1 cellular context compared by ENCODE assay signal in genomic region chr10:43420369-43421200, GRCh38.
A peak's percentile ranks its signal among the peaks of the same experiment; 100 is the strongest.
TF ChIP-seq lines count a peak whose summit lies in the region.

No MANE protein-coding gene starts in this region.

TF ChIP-seq in K562, 482 proteins besides CTCF, POLR2A, EP300 and RAD21 (continued from another document and continues in another):
- TF ChIP-seq ZBTB5 (IDR thresholded peaks at IDR 0.05) (no peak), GTF2B (IDR thresholded peaks at IDR 0.05; ENCODE audit: extremely low read depth, insufficient read length) (no peak), ZBTB26 (CRISPR knock-in tag; IDR thresholded peaks at IDR 0.05) (no peak), PYGO2 (tag; IDR thresholded peaks at IDR 0.05) (no peak), ELF2 (CRISPR knock-in tag; IDR thresholded peaks at IDR 0.05) (no peak), CHD2 (IDR thresholded peaks at IDR 0.05; ENCODE audit: low read depth, low read length) (no peak), ZNF778 (CRISPR knock-in tag; IDR thresholded peaks at IDR 0.05) (no peak), HDAC6 (IDR thresholded peaks at IDR 0.05; ENCODE audit: low read depth, low read length) (no peak), CCAR2 (IDR thresholded peaks at IDR 0.05; ENCODE audit: low read depth, low read length) (no peak), ETV6 (IDR thresholded peaks at IDR 0.05; ENCODE audit: borderline replicate concordance in 1 of 2, low read depth in 2 of 2, low read length in 1 of 2) (no peak), ETV6 (CRISPR knock-in tag; IDR thresholded peaks at IDR 0.05; ENCODE audit: borderline replicate concordance) (no peak), ARID4B (CRISPR knock-in tag; IDR thresholded peaks at IDR 0.05) (peak; percentile 46; the same call in 1 of the 2 replicates), FOS (IDR thresholded peaks at IDR 0.05; ENCODE audit: extremely low read depth, insufficient read length) (no peak), ZNF518B (CRISPR knock-in tag; IDR thresholded peaks at IDR 0.05) (no peak), MBD2 (IDR thresholded peaks at IDR 0.05; ENCODE audit: borderline replicate concordance, low read depth) (peak; percentile 8; the same call in 1 of the 2 replicates), IRF1 (CRISPR knock-in tag; IDR thresholded peaks at IDR 0.05; ENCODE audit: borderline replicate concordance) (no peak), EGR1 (conservative IDR thresholded peaks at IDR 0.05) (no peak), SMARCE1 (IDR thresholded peaks at IDR 0.05) (no peak), RHOXF2B (CRISPR knock-in tag; conservative IDR thresholded peaks at IDR 0.05) (no peak), E2F6 (IDR thresholded peaks at IDR 0.05; ENCODE audit: borderline replicate concordance in 1 of 2, extremely low read depth in 1 of 2, insufficient read depth in 1 of 2, insufficient read length in 1 of 2, low read depth in 1 of 2, low read length in 1 of 2, poor library complexity in 1 of 2, severe bottlenecking in 1 of 2) (peak; percentile 89 to 93), GATAD2A (IDR thresholded peaks at IDR 0.05) (no peak), SMAD2 (IDR thresholded peaks at IDR 0.05; ENCODE audit: low read depth, low read length) (no peak), SAFB2 (IDR thresholded peaks at IDR 0.05; ENCODE audit: borderline replicate concordance, low read depth, low read length, severe bottlenecking) (no peak), TCF7 (IDR thresholded peaks at IDR 0.05; ENCODE audit: borderline replicate concordance) (no peak), NFIC (IDR thresholded peaks at IDR 0.05) (0 out of 2 replicates have a peak, but pooled peaks have one; percentile 28), HEY1 (CRISPR knock-in tag; IDR thresholded peaks at IDR 0.05; ENCODE audit: borderline replicate concordance) (no peak), ZNF445 (CRISPR knock-in tag; IDR thresholded peaks at IDR 0.05; ENCODE audit: low read depth) (peak; percentile 74; the same call in 1 of the 2 replicates), SRF (CRISPR knock-in tag; IDR thresholded peaks at IDR 0.05) (0 out of 4 replicates have a peak, but pooled peaks of 1 of the 2 experiments have one; percentile 3), JUN (IDR thresholded peaks at IDR 0.05; ENCODE audit: borderline replicate concordance, low read depth, low read length) (no peak; the same call in 1 of the 2 replicates), JUN (CRISPR knock-in tag; IDR thresholded peaks at IDR 0.05; ENCODE audit: borderline replicate concordance) (no peak)
- TF ChIP-seq, protein P1, sequence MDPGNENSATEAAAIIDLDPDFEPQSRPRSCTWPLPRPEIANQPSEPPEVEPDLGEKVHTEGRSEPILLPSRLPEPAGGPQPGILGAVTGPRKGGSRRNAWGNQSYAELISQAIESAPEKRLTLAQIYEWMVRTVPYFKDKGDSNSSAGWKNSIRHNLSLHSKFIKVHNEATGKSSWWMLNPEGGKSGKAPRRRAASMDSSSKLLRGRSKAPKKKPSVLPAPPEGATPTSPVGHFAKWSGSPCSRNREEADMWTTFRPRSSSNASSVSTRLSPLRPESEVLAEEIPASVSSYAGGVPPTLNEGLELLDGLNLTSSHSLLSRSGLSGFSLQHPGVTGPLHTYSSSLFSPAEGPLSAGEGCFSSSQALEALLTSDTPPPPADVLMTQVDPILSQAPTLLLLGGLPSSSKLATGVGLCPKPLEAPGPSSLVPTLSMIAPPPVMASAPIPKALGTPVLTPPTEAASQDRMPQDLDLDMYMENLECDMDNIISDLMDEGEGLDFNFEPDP (CRISPR knock-in tag; IDR thresholded peaks at IDR 0.05) = no peak
- TF ChIP-seq, protein P2, sequence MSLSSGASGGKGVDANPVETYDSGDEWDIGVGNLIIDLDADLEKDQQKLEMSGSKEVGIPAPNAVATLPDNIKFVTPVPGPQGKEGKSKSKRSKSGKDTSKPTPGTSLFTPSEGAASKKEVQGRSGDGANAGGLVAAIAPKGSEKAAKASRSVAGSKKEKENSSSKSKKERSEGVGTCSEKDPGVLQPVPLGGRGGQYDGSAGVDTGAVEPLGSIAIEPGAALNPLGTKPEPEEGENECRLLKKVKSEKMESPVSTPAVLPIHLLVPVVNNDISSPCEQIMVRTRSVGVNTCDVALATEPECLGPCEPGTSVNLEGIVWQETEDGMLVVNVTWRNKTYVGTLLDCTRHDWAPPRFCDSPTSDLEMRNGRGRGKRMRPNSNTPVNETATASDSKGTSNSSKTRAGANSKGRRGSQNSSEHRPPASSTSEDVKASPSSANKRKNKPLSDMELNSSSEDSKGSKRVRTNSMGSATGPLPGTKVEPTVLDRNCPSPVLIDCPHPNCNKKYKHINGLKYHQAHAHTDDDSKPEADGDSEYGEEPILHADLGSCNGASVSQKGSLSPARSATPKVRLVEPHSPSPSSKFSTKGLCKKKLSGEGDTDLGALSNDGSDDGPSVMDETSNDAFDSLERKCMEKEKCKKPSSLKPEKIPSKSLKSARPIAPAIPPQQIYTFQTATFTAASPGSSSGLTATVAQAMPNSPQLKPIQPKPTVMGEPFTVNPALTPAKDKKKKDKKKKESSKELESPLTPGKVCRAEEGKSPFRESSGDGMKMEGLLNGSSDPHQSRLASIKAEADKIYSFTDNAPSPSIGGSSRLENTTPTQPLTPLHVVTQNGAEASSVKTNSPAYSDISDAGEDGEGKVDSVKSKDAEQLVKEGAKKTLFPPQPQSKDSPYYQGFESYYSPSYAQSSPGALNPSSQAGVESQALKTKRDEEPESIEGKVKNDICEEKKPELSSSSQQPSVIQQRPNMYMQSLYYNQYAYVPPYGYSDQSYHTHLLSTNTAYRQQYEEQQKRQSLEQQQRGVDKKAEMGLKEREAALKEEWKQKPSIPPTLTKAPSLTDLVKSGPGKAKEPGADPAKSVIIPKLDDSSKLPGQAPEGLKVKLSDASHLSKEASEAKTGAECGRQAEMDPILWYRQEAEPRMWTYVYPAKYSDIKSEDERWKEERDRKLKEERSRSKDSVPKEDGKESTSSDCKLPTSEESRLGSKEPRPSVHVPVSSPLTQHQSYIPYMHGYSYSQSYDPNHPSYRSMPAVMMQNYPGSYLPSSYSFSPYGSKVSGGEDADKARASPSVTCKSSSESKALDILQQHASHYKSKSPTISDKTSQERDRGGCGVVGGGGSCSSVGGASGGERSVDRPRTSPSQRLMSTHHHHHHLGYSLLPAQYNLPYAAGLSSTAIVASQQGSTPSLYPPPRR (CRISPR knock-in tag; IDR thresholded peaks at IDR 0.05; ENCODE audit: borderline replicate concordance) = no peak
- TF ChIP-seq, protein P3, sequence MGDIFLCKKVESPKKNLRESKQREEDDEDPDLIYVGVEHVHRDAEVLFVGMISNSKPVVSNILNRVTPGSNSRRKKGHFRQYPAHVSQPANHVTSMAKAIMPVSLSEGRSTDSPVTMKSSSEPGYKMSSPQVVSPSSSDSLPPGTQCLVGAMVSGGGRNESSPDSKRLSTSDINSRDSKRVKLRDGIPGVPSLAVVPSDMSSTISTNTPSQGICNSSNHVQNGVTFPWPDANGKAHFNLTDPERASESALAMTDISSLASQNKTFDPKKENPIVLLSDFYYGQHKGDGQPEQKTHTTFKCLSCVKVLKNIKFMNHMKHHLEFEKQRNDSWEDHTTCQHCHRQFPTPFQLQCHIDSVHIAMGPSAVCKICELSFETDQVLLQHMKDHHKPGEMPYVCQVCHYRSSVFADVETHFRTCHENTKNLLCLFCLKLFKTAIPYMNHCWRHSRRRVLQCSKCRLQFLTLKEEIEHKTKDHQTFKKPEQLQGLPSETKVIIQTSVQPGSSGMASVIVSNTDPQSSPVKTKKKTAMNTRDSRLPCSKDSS (IDR thresholded peaks at IDR 0.05; ENCODE audit: low read depth, partially characterized antibody) = no peak
- TF ChIP-seq, protein P4, sequence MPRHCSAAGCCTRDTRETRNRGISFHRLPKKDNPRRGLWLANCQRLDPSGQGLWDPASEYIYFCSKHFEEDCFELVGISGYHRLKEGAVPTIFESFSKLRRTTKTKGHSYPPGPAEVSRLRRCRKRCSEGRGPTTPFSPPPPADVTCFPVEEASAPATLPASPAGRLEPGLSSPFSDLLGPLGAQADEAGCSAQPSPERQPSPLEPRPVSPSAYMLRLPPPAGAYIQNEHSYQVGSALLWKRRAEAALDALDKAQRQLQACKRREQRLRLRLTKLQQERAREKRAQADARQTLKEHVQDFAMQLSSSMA (CRISPR knock-in tag; IDR thresholded peaks at IDR 0.05) = no peak
